In genomic region chr16:19130852-19131808, GRCh38 we compare ENCODE assay signal across 8 cellular contexts. TPM values are rescaled to one million over a fixed set of nuclear protein-coding genes. Genes with fewer than 3 reads are reported as not detected.
DNase-seq lines count a peak whose midpoint lies in the region; ATAC-seq and TF ChIP-seq lines count a peak whose summit lies in the region.

No MANE protein-coding gene starts in this region.

- peak overlapping the region in 1 of 2 donors; percentile 58 for H3K27ac ChIP-seq in thoracic aorta

- H3K4me1 Mint-ChIP-seq in brain = peaks cover 40% of the 10 kb centered on the region

- peaks cover 7 to 12% of the 10 kb centered on the region in 2 donors for H3K4me1 ChIP-seq in thoracic aorta (ENCODE audit: control insufficient read depth in 1 of 2, low read depth in 2 of 2)

- DNase-seq in NCI-H69 (lab: John Stamatoyannopoulos, UW) (peak; percentile 97), kidney glomerular epithelial cell (lab: John Stamatoyannopoulos, UW) (peak; percentile 8), thoracic aorta (ENCODE audit: low spot score) (no peak), HPDE6-E6E7 (ENCODE audit: extremely low spot score) (no peak)

- peak overlapping the region in 2 of 5 experiments; percentile 1 for H3K4me3 Mint-ChIP-seq in brain

- TF ChIP-seq CTCF in brain (conservative IDR thresholded peaks at IDR 0.05) (no peak), thoracic aorta (IDR thresholded peaks at IDR 0.05) (no peak)

- no peaks in the 10 kb centered on the region for H3K9me3 ChIP-seq in thoracic aorta

- H3K4me3 ChIP-seq in GM08714 (ENCODE audit: low read length) (peak overlapping the region; percentile 11; the same call in 1 of the 2 replicates), thoracic aorta (peak overlapping the region; percentile 42)

- ATAC-seq in thoracic aorta (ENCODE audit: insufficient number of reproducible peaks, low FRiP score, low read depth) = peak; percentile 12
- ATAC-seq in HG03025 (IDR thresholded peaks at IDR 0.05; ENCODE audit: low FRiP score, unreplicated experiment) = no peak
- ATAC-seq in GM19452 (IDR thresholded peaks at IDR 0.05; ENCODE audit: unreplicated experiment) = no peak

- no peaks in the 10 kb centered on the region for H3K36me3 Mint-ChIP-seq in brain

- H3K9me3 Mint-ChIP-seq in brain = peaks cover 0 to 5% (median 0%) of the 10 kb centered on the region in 5 experiments

- no peaks in the 10 kb centered on the region for H3K36me3 ChIP-seq in thoracic aorta

- no peaks in the 10 kb centered on the region for H3K27me3 Mint-ChIP-seq in brain

- H3K27me3 ChIP-seq in thoracic aorta (replicated peaks; ENCODE audit: insufficient read depth) = no peaks in the 10 kb centered on the region

- H3K27ac Mint-ChIP-seq in brain = peak overlapping the region in 4 of 5 experiments; percentile 29 to 91 (median 61)

RNA-seq across cellular contexts. Expression of gene ITPRIPL2, which starts 17.4 kb away (rescaled TPM):
- polyA plus RNA-seq in brain (ENCODE audit: insufficient read depth, low read depth, low replicate concordance) = 2.2 TPM
- total RNA-seq in thoracic aorta = 100 to 1,000 TPM; 113 to 118 TPM

RNA-seq across cellular contexts. Expression of gene SYT17, which starts 36.9 kb away (rescaled TPM):
- 8.2 TPM for polyA plus RNA-seq in brain (ENCODE audit: insufficient read depth, low read depth, low replicate concordance)
- total RNA-seq in thoracic aorta = 1 to 10 TPM; 1.8 to 1.9 TPM

Comparison
In these comparisons a context has a peak if more than half of its experiments do, and no peak if none do; other contexts are left out.
1. DNase-seq: peak in NCI-H69 (single experiment) and kidney glomerular epithelial cell (single experiment); none in thoracic aorta (single experiment) and HPDE6-E6E7 (single experiment).